16 cellular contexts compared by ENCODE assay signal in genomic region chr17:43199633-43200032, GRCh38. TPM values are rescaled to one million over a fixed set of nuclear protein-coding genes. Genes with fewer than 3 reads are reported as not detected.
A peak's percentile ranks its signal among the peaks of the same experiment; 100 is the strongest.
DNase-seq lines count a peak whose midpoint lies in the region; ATAC-seq and TF ChIP-seq lines count a peak whose summit lies in the region.
"Had no signal": no experiment of that assay in that cellular context is flagged by ENCODE, and none has a peak within 500 bp of the region (broad histone marks: within the 10 kb centered on the region; RNA-seq: fewer than 3 reads in every experiment).

No MANE protein-coding gene starts in this region.

- no peaks in the 10 kb centered on the region for H3K9me3 ChIP-seq in T-helper 17 cell (ENCODE audit: control insufficient read depth, low read length, poor library complexity, severe bottlenecking)
- H3K9me3 ChIP-seq: BE2C had no signal

- POLR2A ChIA-PET in activated CD8-positive, alpha-beta T cell treated with anti-CD3 and anti-CD28 coated beads for 36 hours (lab: Charles Lee) = interaction anchor here (0.6 to 2.3 kb wide), 6 partner anchors 10 to 236 kb away, joined by 3 to 16 read pairs (median 3); no protein-coding TSS in a partner anchor
- POLR2A ChIA-PET in activated CD8-positive, alpha-beta T cell treated with anti-CD3 and anti-CD28 coated beads, Interleukin-2, amount 10 ng/mL, durations not matched to agents 7 days and 5 days (lab: Charles Lee) = interaction anchor here (0.8 to 2.1 kb wide), 3 partner anchors 28 to 116 kb away, joined by 3 to 17 read pairs (median 4); partner anchors contain the start of gene NBR1

- no peak for DNase-seq in activated CD8-positive, alpha-beta T cell treated with anti-CD3 and anti-CD28 coated beads for 36 hours
- DNase-seq in activated CD8-positive, alpha-beta T cell treated with anti-CD3 and anti-CD28 coated beads, Interleukin-2, amount 10 ng/mL, durations not matched to agents 7 days and 5 days = no peak
- DNase-seq in activated naive CD4-positive, alpha-beta T cell treated with anti-CD3 and anti-CD28 coated beads, Interleukin-2, amount 50 U/mL, for 72 hours (ENCODE audit: low spot score in 2 of 2) = no peak
- DNase-seq in activated naive CD4-positive, alpha-beta T cell treated with Interleukin-2 at 50 U/mL for 16 hours = no peak
- no peak for DNase-seq in activated T-helper 2 cell treated with anti-CD3 and anti-CD28 coated beads, Interferon-gamma antibody, Interleukin-2, Interleukin-4, amounts not matched to agents 10 μg/mL and 5 μg/mL and 100 μg/mL, durations not matched to agents 14 hours and 24 hours and 36 hours (ENCODE audit: low spot score)
- no peak for DNase-seq in stimulated activated effector memory CD8-positive, alpha-beta T cell treated with anti-CD3 and anti-CD28 coated beads, Interleukin-12 subunit alpha, Interleukin-12 subunit beta, amount 100 ng/mL, for 72 hours (ENCODE audit: low spot score in 2 of 2)
- DNase-seq in dorsolateral prefrontal cortex = no peak
- no peak for DNase-seq in T-helper 17 cell
- DNase-seq: CD8-positive, alpha-beta memory T cell; DMS 273 treated with DMSO at 0.1 percent for 48 hours; GM23248 had no signal

- peak overlapping the region; percentile 76 for H3K27ac Mint-ChIP-seq in activated CD8-positive, alpha-beta T cell treated with anti-CD3 and anti-CD28 coated beads for 36 hours
- no peak overlapping the region for H3K27ac Mint-ChIP-seq in activated CD8-positive, alpha-beta T cell treated with anti-CD3 and anti-CD28 coated beads, Interleukin-2, amount 10 ng/mL, durations not matched to agents 7 days and 5 days
- H3K27ac Mint-ChIP-seq in activated naive CD4-positive, alpha-beta T cell treated with anti-CD3 and anti-CD28 coated beads, Interleukin-2, amount 50 U/mL, for 72 hours = peak overlapping the region; percentile 74 to 96
- H3K27ac Mint-ChIP-seq in activated T-helper 2 cell treated with anti-CD3 and anti-CD28 coated beads, Interferon-gamma antibody, Interleukin-2, Interleukin-4, amounts not matched to agents 10 μg/mL and 5 μg/mL and 100 μg/mL, durations not matched to agents 14 hours and 24 hours and 36 hours = peak overlapping the region; percentile 33
- peak overlapping the region; percentile 71 for H3K27ac Mint-ChIP-seq in stimulated activated effector memory CD8-positive, alpha-beta T cell treated with anti-CD3 and anti-CD28 coated beads, Interleukin-12 subunit alpha, Interleukin-12 subunit beta, amount 100 ng/mL, for 72 hours
- no peak overlapping the region for H3K27ac Mint-ChIP-seq in T-helper 17 cell

- intact Hi-C loops in activated CD8-positive, alpha-beta T cell treated with anti-CD3 and anti-CD28 coated beads for 36 hours (cut with micrococcal nuclease) = no loop called here
- intact Hi-C loops in activated T-helper 2 cell treated with anti-CD3 and anti-CD28 coated beads, Interferon-gamma antibody, Interleukin-2, Interleukin-4, amounts not matched to agents 10 μg/mL and 5 μg/mL and 100 μg/mL, durations not matched to agents 14 hours and 24 hours and 36 hours (cut with micrococcal nuclease) = no loop called here
- intact Hi-C loops in dorsolateral prefrontal cortex (cut with DNase I) = no loop called here

- H3K4me3 ChIP-seq in dorsolateral prefrontal cortex = no peak overlapping the region
- H3K4me3 ChIP-seq: GM12878, GM23248 had no signal

- no peak overlapping the region for H3K27ac ChIP-seq in dorsolateral prefrontal cortex
- H3K27ac ChIP-seq: GM23248 had no signal

- H3K4me1 Mint-ChIP-seq in activated CD8-positive, alpha-beta T cell treated with anti-CD3 and anti-CD28 coated beads for 36 hours (ENCODE audit: low read depth) = peaks cover 9% of the 10 kb centered on the region
- H3K4me1 Mint-ChIP-seq in activated CD8-positive, alpha-beta T cell treated with anti-CD3 and anti-CD28 coated beads, Interleukin-2, amount 10 ng/mL, durations not matched to agents 7 days and 5 days (ENCODE audit: low read depth) = no peaks in the 10 kb centered on the region
- H3K4me1 Mint-ChIP-seq in activated T-helper 2 cell treated with anti-CD3 and anti-CD28 coated beads, Interferon-gamma antibody, Interleukin-2, Interleukin-4, amounts not matched to agents 10 μg/mL and 5 μg/mL and 100 μg/mL, durations not matched to agents 14 hours and 24 hours and 36 hours (ENCODE audit: low read depth) = no peaks in the 10 kb centered on the region
- peaks cover 5% of the 10 kb centered on the region for H3K4me1 Mint-ChIP-seq in stimulated activated effector memory CD8-positive, alpha-beta T cell treated with anti-CD3 and anti-CD28 coated beads, Interleukin-12 subunit alpha, Interleukin-12 subunit beta, amount 100 ng/mL, for 72 hours
- peaks cover 2% of the 10 kb centered on the region for H3K4me1 Mint-ChIP-seq in T-helper 17 cell
- H3K4me1 Mint-ChIP-seq: CD8-positive, alpha-beta memory T cell had no signal

- no peaks in the 10 kb centered on the region for H3K9me3 Mint-ChIP-seq in activated CD8-positive, alpha-beta T cell treated with anti-CD3 and anti-CD28 coated beads for 36 hours
- no peaks in the 10 kb centered on the region for H3K9me3 Mint-ChIP-seq in activated CD8-positive, alpha-beta T cell treated with anti-CD3 and anti-CD28 coated beads, Interleukin-2, amount 10 ng/mL, durations not matched to agents 7 days and 5 days (ENCODE audit: insufficient read depth)
- no peaks in the 10 kb centered on the region for H3K9me3 Mint-ChIP-seq in activated naive CD4-positive, alpha-beta T cell treated with anti-CD3 and anti-CD28 coated beads, Interleukin-2, amount 50 U/mL, for 72 hours
- H3K9me3 Mint-ChIP-seq in activated T-helper 2 cell treated with anti-CD3 and anti-CD28 coated beads, Interferon-gamma antibody, Interleukin-2, Interleukin-4, amounts not matched to agents 10 μg/mL and 5 μg/mL and 100 μg/mL, durations not matched to agents 14 hours and 24 hours and 36 hours = no peaks in the 10 kb centered on the region
- H3K9me3 Mint-ChIP-seq in stimulated activated effector memory CD8-positive, alpha-beta T cell treated with anti-CD3 and anti-CD28 coated beads, Interleukin-12 subunit alpha, Interleukin-12 subunit beta, amount 100 ng/mL, for 72 hours = no peaks in the 10 kb centered on the region

- H3K4me3 Mint-ChIP-seq in activated CD8-positive, alpha-beta T cell treated with anti-CD3 and anti-CD28 coated beads for 36 hours = no peak overlapping the region
- H3K4me3 Mint-ChIP-seq in activated CD8-positive, alpha-beta T cell treated with anti-CD3 and anti-CD28 coated beads, Interleukin-2, amount 10 ng/mL, durations not matched to agents 7 days and 5 days = no peak overlapping the region
- H3K4me3 Mint-ChIP-seq in activated T-helper 2 cell treated with anti-CD3 and anti-CD28 coated beads, Interferon-gamma antibody, Interleukin-2, Interleukin-4, amounts not matched to agents 10 μg/mL and 5 μg/mL and 100 μg/mL, durations not matched to agents 14 hours and 24 hours and 36 hours (ENCODE audit: low read depth) = no peak overlapping the region
- H3K4me3 Mint-ChIP-seq in stimulated activated effector memory CD8-positive, alpha-beta T cell treated with anti-CD3 and anti-CD28 coated beads, Interleukin-12 subunit alpha, Interleukin-12 subunit beta, amount 100 ng/mL, for 72 hours = no peak overlapping the region
- H3K4me3 Mint-ChIP-seq in T-helper 17 cell = no peak overlapping the region
- H3K4me3 Mint-ChIP-seq: CD8-positive, alpha-beta memory T cell had no signal

- H3K27me3 Mint-ChIP-seq in activated CD8-positive, alpha-beta T cell treated with anti-CD3 and anti-CD28 coated beads for 36 hours = no peaks in the 10 kb centered on the region
- no peaks in the 10 kb centered on the region for H3K27me3 Mint-ChIP-seq in activated CD8-positive, alpha-beta T cell treated with anti-CD3 and anti-CD28 coated beads, Interleukin-2, amount 10 ng/mL, durations not matched to agents 7 days and 5 days (ENCODE audit: low read depth)
- no peaks in the 10 kb centered on the region for H3K27me3 Mint-ChIP-seq in activated T-helper 2 cell treated with anti-CD3 and anti-CD28 coated beads, Interferon-gamma antibody, Interleukin-2, Interleukin-4, amounts not matched to agents 10 μg/mL and 5 μg/mL and 100 μg/mL, durations not matched to agents 14 hours and 24 hours and 36 hours (ENCODE audit: low read depth)
- no peaks in the 10 kb centered on the region for H3K27me3 Mint-ChIP-seq in T-helper 17 cell
- H3K27me3 Mint-ChIP-seq: CD8-positive, alpha-beta memory T cell had no signal

- no peaks in the 10 kb centered on the region for H3K27me3 ChIP-seq in dorsolateral prefrontal cortex
- H3K27me3 ChIP-seq: BE2C had no signal

- H3K36me3 Mint-ChIP-seq in activated CD8-positive, alpha-beta T cell treated with anti-CD3 and anti-CD28 coated beads for 36 hours (ENCODE audit: low read depth) = peaks cover 45% of the 10 kb centered on the region
- H3K36me3 Mint-ChIP-seq in activated CD8-positive, alpha-beta T cell treated with anti-CD3 and anti-CD28 coated beads, Interleukin-2, amount 10 ng/mL, durations not matched to agents 7 days and 5 days (ENCODE audit: low read depth) = peaks cover 55% of the 10 kb centered on the region
- H3K36me3 Mint-ChIP-seq in activated naive CD4-positive, alpha-beta T cell treated with anti-CD3 and anti-CD28 coated beads, Interleukin-2, amount 50 U/mL, for 72 hours = peaks cover 10 to 33% of the 10 kb centered on the region in 2 donors
- peaks cover 66% of the 10 kb centered on the region for H3K36me3 Mint-ChIP-seq in activated T-helper 2 cell treated with anti-CD3 and anti-CD28 coated beads, Interferon-gamma antibody, Interleukin-2, Interleukin-4, amounts not matched to agents 10 μg/mL and 5 μg/mL and 100 μg/mL, durations not matched to agents 14 hours and 24 hours and 36 hours (ENCODE audit: low read depth)
- H3K36me3 Mint-ChIP-seq in stimulated activated effector memory CD8-positive, alpha-beta T cell treated with anti-CD3 and anti-CD28 coated beads, Interleukin-12 subunit alpha, Interleukin-12 subunit beta, amount 100 ng/mL, for 72 hours = peaks cover 100% of the 10 kb centered on the region
- H3K36me3 Mint-ChIP-seq in T-helper 17 cell (ENCODE audit: low read depth) = peaks cover 5% of the 10 kb centered on the region

- CTCF ChIA-PET in activated CD8-positive, alpha-beta T cell treated with anti-CD3 and anti-CD28 coated beads for 36 hours (lab: Charles Lee) = interaction anchor here (0.6 to 1.5 kb wide), 9 partner anchors 12 to 494 kb away, joined by 3 to 8 read pairs (median 4); partner anchors contain the start of genes NBR1 and TMEM106A
- CTCF ChIA-PET in activated CD8-positive, alpha-beta T cell treated with anti-CD3 and anti-CD28 coated beads, Interleukin-2, amount 10 ng/mL, durations not matched to agents 7 days and 5 days (lab: Charles Lee) = interaction anchor here (1.1 to 2.3 kb wide), 6 partner anchors 12 to 116 kb away, joined by 3 to 8 read pairs (median 3); partner anchors contain the start of genes NBR1 and TMEM106A

- TF ChIP-seq CTCF in activated CD8-positive, alpha-beta T cell treated with anti-CD3 and anti-CD28 coated beads for 36 hours (IDR thresholded peaks at IDR 0.05) = no peak
- no peak for TF ChIP-seq CTCF in dorsolateral prefrontal cortex (IDR thresholded peaks at IDR 0.05 in 54 of 56, conservative IDR thresholded peaks at IDR 0.05 in 2 of 56; ENCODE audit: low read depth in 1 of 56, partially characterized antibody in 56 of 56)

- ATAC-seq in activated CD8-positive, alpha-beta T cell treated with anti-CD3 and anti-CD28 coated beads for 36 hours = peak; percentile 68
- no peak for ATAC-seq in activated CD8-positive, alpha-beta T cell treated with anti-CD3 and anti-CD28 coated beads, Interleukin-2, amount 10 ng/mL, durations not matched to agents 7 days and 5 days
- peak; percentile 50 to 96 for ATAC-seq in activated naive CD4-positive, alpha-beta T cell treated with anti-CD3 and anti-CD28 coated beads, Interleukin-2, amount 50 U/mL, for 72 hours
- no peak for ATAC-seq in stimulated activated effector memory CD8-positive, alpha-beta T cell treated with anti-CD3 and anti-CD28 coated beads, Interleukin-12 subunit alpha, Interleukin-12 subunit beta, amount 100 ng/mL, for 72 hours
- ATAC-seq in T-helper 17 cell = no peak
- ATAC-seq: GM12878, HCT116 had no signal

RNA-seq across cellular contexts. Expression of gene TMEM106A, which starts 12.0 kb away (rescaled TPM):
- total RNA-seq in activated CD8-positive, alpha-beta T cell treated with anti-CD3 and anti-CD28 coated beads for 36 hours = 1 to 10 TPM; 9.2 to 9.8 TPM
- 10 to 100 TPM; 10.1 to 12.4 TPM for total RNA-seq in activated CD8-positive, alpha-beta T cell treated with anti-CD3 and anti-CD28 coated beads, Interleukin-2, amount 10 ng/mL, durations not matched to agents 7 days and 5 days
- 10 to 100 TPM; 11.9 to 17.0 TPM for total RNA-seq in activated naive CD4-positive, alpha-beta T cell treated with anti-CD3 and anti-CD28 coated beads, Interleukin-2, amount 50 U/mL, for 72 hours
- 18.5 and 22.0 TPM in 2 replicates for total RNA-seq in activated T-helper 2 cell treated with anti-CD3 and anti-CD28 coated beads, Interferon-gamma antibody, Interleukin-2, Interleukin-4, amounts not matched to agents 10 μg/mL and 5 μg/mL and 100 μg/mL, durations not matched to agents 14 hours and 24 hours and 36 hours
- total RNA-seq in dorsolateral prefrontal cortex = 10 to 100 TPM in 19 of 120 experiments, 1 to 10 TPM in 101; 1.8 to 12.8 (median 6.6) TPM
- 10 to 100 TPM in 1 of 2 donors, 1 to 10 TPM in 1; 7.0 to 10.0 TPM for total RNA-seq in T-helper 17 cell

RNA-seq across cellular contexts. Expression of gene NBR1, which starts 28.6 kb away (rescaled TPM):
- 10 to 100 TPM; 45.6 to 46.5 TPM for total RNA-seq in activated CD8-positive, alpha-beta T cell treated with anti-CD3 and anti-CD28 coated beads for 36 hours
- 10 to 100 TPM; 40.9 to 41.3 TPM for total RNA-seq in activated CD8-positive, alpha-beta T cell treated with anti-CD3 and anti-CD28 coated beads, Interleukin-2, amount 10 ng/mL, durations not matched to agents 7 days and 5 days
- 10 to 100 TPM; 56.7 to 89.2 TPM for total RNA-seq in activated naive CD4-positive, alpha-beta T cell treated with anti-CD3 and anti-CD28 coated beads, Interleukin-2, amount 50 U/mL, for 72 hours
- total RNA-seq in activated T-helper 2 cell treated with anti-CD3 and anti-CD28 coated beads, Interferon-gamma antibody, Interleukin-2, Interleukin-4, amounts not matched to agents 10 μg/mL and 5 μg/mL and 100 μg/mL, durations not matched to agents 14 hours and 24 hours and 36 hours = 49.1 and 50.8 TPM in 2 replicates
- total RNA-seq in dorsolateral prefrontal cortex = 100 to 1,000 TPM in 22 of 120 experiments, 10 to 100 TPM in 98; 77.1 to 121 (median 91.7) TPM
- total RNA-seq in T-helper 17 cell = 10 to 100 TPM; 55.1 to 55.8 TPM

RNA-seq across cellular contexts. Expression of gene CCDC200, which starts 28.8 kb away (rescaled TPM):
- total RNA-seq in activated CD8-positive, alpha-beta T cell treated with anti-CD3 and anti-CD28 coated beads for 36 hours = not detected
- not detected for total RNA-seq in activated CD8-positive, alpha-beta T cell treated with anti-CD3 and anti-CD28 coated beads, Interleukin-2, amount 10 ng/mL, durations not matched to agents 7 days and 5 days
- under 1 TPM in 1 of 2 donors, not detected in 1; 0.48 TPM for total RNA-seq in activated naive CD4-positive, alpha-beta T cell treated with anti-CD3 and anti-CD28 coated beads, Interleukin-2, amount 50 U/mL, for 72 hours
- total RNA-seq in activated T-helper 2 cell treated with anti-CD3 and anti-CD28 coated beads, Interferon-gamma antibody, Interleukin-2, Interleukin-4, amounts not matched to agents 10 μg/mL and 5 μg/mL and 100 μg/mL, durations not matched to agents 14 hours and 24 hours and 36 hours = not detected in 2 replicates
- total RNA-seq in dorsolateral prefrontal cortex = 1 to 10 TPM in 6 of 120 experiments, under 1 TPM in 7, not detected in 107; 0.46 to 1.6 (median 0.96) TPM
- total RNA-seq in T-helper 17 cell = under 1 TPM; 0.40 to 0.60 TPM
- total RNA-seq: Daoy, GM12878, GM23248, HepG2 had no signal

RNA-seq across cellular contexts. Expression of gene RNU2-1, which starts 34.1 kb away (rescaled TPM):
- total RNA-seq in activated CD8-positive, alpha-beta T cell treated with anti-CD3 and anti-CD28 coated beads for 36 hours = 1,000 to 10,000 TPM; 3,772 to 4,070 TPM
- 1,000 to 10,000 TPM; 4,963 to 6,708 TPM for total RNA-seq in activated CD8-positive, alpha-beta T cell treated with anti-CD3 and anti-CD28 coated beads, Interleukin-2, amount 10 ng/mL, durations not matched to agents 7 days and 5 days
- 1,000 to 10,000 TPM; 5,470 to 5,569 TPM for total RNA-seq in activated naive CD4-positive, alpha-beta T cell treated with anti-CD3 and anti-CD28 coated beads, Interleukin-2, amount 50 U/mL, for 72 hours
- total RNA-seq in activated T-helper 2 cell treated with anti-CD3 and anti-CD28 coated beads, Interferon-gamma antibody, Interleukin-2, Interleukin-4, amounts not matched to agents 10 μg/mL and 5 μg/mL and 100 μg/mL, durations not matched to agents 14 hours and 24 hours and 36 hours = 5,483 and 5,636 TPM in 2 replicates
- total RNA-seq in dorsolateral prefrontal cortex = 1,000 to 10,000 TPM; 1,318 to 8,938 (median 3,556) TPM
- total RNA-seq in T-helper 17 cell = 1,000 to 10,000 TPM; 3,838 to 5,780 TPM
- total RNA-seq: Daoy, GM23248, HepG2 had no signal

Comparison
In these comparisons a context has a peak if more than half of its experiments do, and no peak if none do; other contexts are left out.
1. ATAC-seq: peak in activated CD8-positive, alpha-beta T cell treated with anti-CD3 and anti-CD28 coated beads for 36 hours (single experiment) and activated naive CD4-positive, alpha-beta T cell treated with anti-CD3 and anti-CD28 coated beads, Interleukin-2, amount 50 U/mL, for 72 hours (2 of 2); none in activated CD8-positive, alpha-beta T cell treated with anti-CD3 and anti-CD28 coated beads, Interleukin-2, amount 10 ng/mL, durations not matched to agents 7 days and 5 days (single experiment), stimulated activated effector memory CD8-positive, alpha-beta T cell treated with anti-CD3 and anti-CD28 coated beads, Interleukin-12 subunit alpha, Interleukin-12 subunit beta, amount 100 ng/mL, for 72 hours (single experiment) and T-helper 17 cell (single experiment).
2. H3K27ac Mint-ChIP-seq: peak in activated CD8-positive, alpha-beta T cell treated with anti-CD3 and anti-CD28 coated beads for 36 hours (single experiment), activated naive CD4-positive, alpha-beta T cell treated with anti-CD3 and anti-CD28 coated beads, Interleukin-2, amount 50 U/mL, for 72 hours (2 of 2), activated T-helper 2 cell treated with anti-CD3 and anti-CD28 coated beads, Interferon-gamma antibody, Interleukin-2, Interleukin-4, amounts not matched to agents 10 μg/mL and 5 μg/mL and 100 μg/mL, durations not matched to agents 14 hours and 24 hours and 36 hours (single experiment) and stimulated activated effector memory CD8-positive, alpha-beta T cell treated with anti-CD3 and anti-CD28 coated beads, Interleukin-12 subunit alpha, Interleukin-12 subunit beta, amount 100 ng/mL, for 72 hours (single experiment); none in activated CD8-positive, alpha-beta T cell treated with anti-CD3 and anti-CD28 coated beads, Interleukin-2, amount 10 ng/mL, durations not matched to agents 7 days and 5 days (single experiment) and T-helper 17 cell (single experiment).